In genomic region chr14:96711559-96712267, GRCh38 we compare ENCODE assay signal across 14 cellular contexts.
DNase-seq lines count a peak whose midpoint lies in the region; ATAC-seq and TF ChIP-seq lines count a peak whose summit lies in the region.
"Had no signal": no experiment of that assay in that cellular context is flagged by ENCODE, and none has a peak within 500 bp of the region (broad histone marks: within the 10 kb centered on the region; RNA-seq: fewer than 3 reads in every experiment).

No MANE protein-coding gene starts in this region.

- H3K27ac Mint-ChIP-seq in natural killer cell treated with Interleukin-12 subunit alpha and Interleukin-12 subunit beta and Interleukin-15 and Interleukin-18, amount 100 ng/mL, for 72 hours = no peak overlapping the region
- H3K27ac Mint-ChIP-seq in natural killer cell = no peak overlapping the region
- H3K27ac Mint-ChIP-seq in WTC11 = no peak overlapping the region
- H3K27ac Mint-ChIP-seq: B cell; CD8-positive, alpha-beta T cell had no signal

- H3K9me3 Mint-ChIP-seq in natural killer cell treated with Interleukin-12 subunit alpha and Interleukin-12 subunit beta and Interleukin-15 and Interleukin-18, amount 100 ng/mL, for 72 hours = no peaks in the 10 kb centered on the region
- H3K9me3 Mint-ChIP-seq in natural killer cell = no peaks in the 10 kb centered on the region
- no peaks in the 10 kb centered on the region for H3K9me3 Mint-ChIP-seq in WTC11
- H3K9me3 Mint-ChIP-seq: CD8-positive, alpha-beta T cell had no signal

- ATAC-seq in natural killer cell treated with Interleukin-12 subunit alpha and Interleukin-12 subunit beta and Interleukin-15 and Interleukin-18, amount 100 ng/mL, for 72 hours = no peak
- ATAC-seq in natural killer cell (no peak), WTC11 (peak; percentile 75)
- ATAC-seq: CD8-positive, alpha-beta T cell; GM12878 had no signal

- peaks cover 14 to 27% of the 10 kb centered on the region in 2 donors for H3K27me3 Mint-ChIP-seq in natural killer cell treated with Interleukin-12 subunit alpha and Interleukin-12 subunit beta and Interleukin-15 and Interleukin-18, amount 100 ng/mL, for 72 hours
- H3K27me3 Mint-ChIP-seq in natural killer cell (ENCODE audit: low read depth in 2 of 2) (peaks cover 11 to 42% of the 10 kb centered on the region in 2 donors), WTC11 (ENCODE audit: low read depth) (no peaks in the 10 kb centered on the region; the same call in 1 of the 2 replicates)

- no peaks in the 10 kb centered on the region for H3K36me3 Mint-ChIP-seq in natural killer cell treated with Interleukin-12 subunit alpha and Interleukin-12 subunit beta and Interleukin-15 and Interleukin-18, amount 100 ng/mL, for 72 hours
- H3K36me3 Mint-ChIP-seq in natural killer cell (no peaks in the 10 kb centered on the region), WTC11 (no peaks in the 10 kb centered on the region)
- H3K36me3 Mint-ChIP-seq: CD8-positive, alpha-beta T cell had no signal

- intact Hi-C loops in natural killer cell (cut with micrococcal nuclease) = no loop called here

- CTCF ChIA-PET in WTC11 (lab: Charles Lee) = no interaction called here

- no peaks in the 10 kb centered on the region for H3K4me1 Mint-ChIP-seq in natural killer cell treated with Interleukin-12 subunit alpha and Interleukin-12 subunit beta and Interleukin-15 and Interleukin-18, amount 100 ng/mL, for 72 hours (ENCODE audit: low read depth in 2 of 2)
- H3K4me1 Mint-ChIP-seq in natural killer cell (no peaks in the 10 kb centered on the region), WTC11 (0 out of 2 replicates have a peak, but pooled peaks cover 8% of the 10 kb centered on the region)
- H3K4me1 Mint-ChIP-seq: B cell had no signal

- DNase-seq in natural killer cell treated with Interleukin-12 subunit alpha and Interleukin-12 subunit beta and Interleukin-15 and Interleukin-18, amount 100 ng/mL, for 72 hours (ENCODE audit: low spot score) = peak; percentile 22
- no peak for DNase-seq in natural killer cell
- DNase-seq in WTC11 (ENCODE audit: low spot score) = peak; percentile 34
- peak; percentile 58 for DNase-seq in islet precursor cell
- DNase-seq in NCI-H69 (lab: John Stamatoyannopoulos, UW) = no peak
- DNase-seq in hepatic stellate cell (ENCODE audit: low spot score) = no peak
- no peak for DNase-seq in NCI-H2227 (lab: John Stamatoyannopoulos, UW; ENCODE audit: unreplicated experiment)
- DNase-seq: Calu3; CD8-positive, alpha-beta T cell; DMS79 treated with DMSO at 0.1 percent for 48 hours; GM23248; H7 had no signal

- H3K4me3 Mint-ChIP-seq in natural killer cell treated with Interleukin-12 subunit alpha and Interleukin-12 subunit beta and Interleukin-15 and Interleukin-18, amount 100 ng/mL, for 72 hours = no peak overlapping the region
- H3K4me3 Mint-ChIP-seq in natural killer cell = no peak overlapping the region
- no peak overlapping the region for H3K4me3 Mint-ChIP-seq in WTC11
- H3K4me3 Mint-ChIP-seq: B cell; CD8-positive, alpha-beta T cell had no signal

- POLR2A ChIA-PET in WTC11 (lab: Charles Lee) = no interaction called here

- TF ChIP-seq CTCF in natural killer cell (IDR thresholded peaks at IDR 0.05) = no peak
- no peak for TF ChIP-seq CTCF in WTC11 (IDR thresholded peaks at IDR 0.05)

TF ChIP-seq in WTC11, 78 proteins besides CTCF, POLR2A, EP300 and RAD21:
- no peak for TF ChIP-seq ZNF671 (CRISPR knock-in tag; IDR thresholded peaks at IDR 0.05)
- no peak for TF ChIP-seq RELA (CRISPR knock-in tag; IDR thresholded peaks at IDR 0.05; ENCODE audit: borderline replicate concordance)
- TF ChIP-seq ZBTB43 (CRISPR knock-in tag; IDR thresholded peaks at IDR 0.05) = no peak
- no peak for TF ChIP-seq CDX4 (CRISPR knock-in tag; IDR thresholded peaks at IDR 0.05; ENCODE audit: borderline replicate concordance)
- TF ChIP-seq AR (CRISPR knock-in tag; IDR thresholded peaks at IDR 0.05) = no peak
- TF ChIP-seq MXD4 (CRISPR knock-in tag; IDR thresholded peaks at IDR 0.05; ENCODE audit: borderline replicate concordance) = no peak
- TF ChIP-seq TP53 (CRISPR knock-in tag; IDR thresholded peaks at IDR 0.05) = no peak
- TF ChIP-seq PRRX2 (CRISPR knock-in tag; IDR thresholded peaks at IDR 0.05) = no peak

Comparison
In these comparisons a context has a peak if more than half of its experiments do, and no peak if none do; other contexts are left out.
1. DNase-seq: peak in natural killer cell treated with Interleukin-12 subunit alpha and Interleukin-12 subunit beta and Interleukin-15 and Interleukin-18, amount 100 ng/mL, for 72 hours (single experiment), WTC11 (single experiment) and islet precursor cell (single experiment); none in natural killer cell (single experiment), NCI-H69 (single experiment), hepatic stellate cell (single experiment) and NCI-H2227 (single experiment).